In genomic region chr14:91398707-91399106, GRCh38 we compare ENCODE assay signal across 8 cellular contexts. TPM values are rescaled to one million over a fixed set of nuclear protein-coding genes. Genes with fewer than 3 reads are reported as not detected.
DNase-seq lines count a peak whose midpoint lies in the region; ATAC-seq lines count a peak whose summit lies in the region.

No MANE protein-coding gene starts in this region.

- no peaks in the 10 kb centered on the region for H3K27me3 ChIP-seq in CD8-positive, alpha-beta memory T cell (ENCODE audit: insufficient read depth, low read length, poor library complexity, severe bottlenecking)

- H3K27me3 Mint-ChIP-seq in CD8-positive, alpha-beta memory T cell = peaks cover 0 to 1% of the 10 kb centered on the region in 2 donors
- H3K27me3 Mint-ChIP-seq in IgD-negative memory B cell = no peaks in the 10 kb centered on the region
- H3K27me3 Mint-ChIP-seq in activated CD8-positive, alpha-beta T cell treated with anti-CD3 and anti-CD28 coated beads, Interleukin-2, amount 10 ng/mL, durations not matched to agents 7 days and 5 days (ENCODE audit: low read depth) = no peaks in the 10 kb centered on the region
- H3K27me3 Mint-ChIP-seq in natural killer cell treated with Interleukin-12 subunit alpha and Interleukin-12 subunit beta and Interleukin-15 and Interleukin-18, amount 100 ng/mL, for 72 hours = no peaks in the 10 kb centered on the region

- CTCF ChIA-PET in CD8-positive, alpha-beta memory T cell (lab: Charles Lee) = interaction anchor here (0.9 to 13.8 kb wide), 18 partner anchors 7 to 83 kb away, joined by 3 to 211 read pairs (median 8); partner anchors contain the start of gene CCDC88C
- CTCF ChIA-PET in activated CD8-positive, alpha-beta T cell treated with anti-CD3 and anti-CD28 coated beads, Interleukin-2, amount 10 ng/mL, durations not matched to agents 7 days and 5 days (lab: Charles Lee) = interaction anchor here (0.7 to 10.7 kb wide), 15 partner anchors 9 to 75 kb away, joined by 3 to 151 read pairs (median 6); partner anchors contain the start of gene CCDC88C

- peak overlapping the region; percentile 92 to 100 (median 97) for H3K27ac Mint-ChIP-seq in CD8-positive, alpha-beta memory T cell
- H3K27ac Mint-ChIP-seq in IgD-negative memory B cell = peak overlapping the region; percentile 95 to 97 (median 96)
- H3K27ac Mint-ChIP-seq in activated CD8-positive, alpha-beta T cell treated with anti-CD3 and anti-CD28 coated beads, Interleukin-2, amount 10 ng/mL, durations not matched to agents 7 days and 5 days = peak overlapping the region; percentile 93
- H3K27ac Mint-ChIP-seq in natural killer cell treated with Interleukin-12 subunit alpha and Interleukin-12 subunit beta and Interleukin-15 and Interleukin-18, amount 100 ng/mL, for 72 hours = peak overlapping the region; percentile 81 to 99

- no peaks in the 10 kb centered on the region for H3K9me3 ChIP-seq in CD8-positive, alpha-beta memory T cell (ENCODE audit: low read length)

- H3K4me1 Mint-ChIP-seq in CD8-positive, alpha-beta memory T cell = peaks cover 90 to 99% (median 97%) of the 10 kb centered on the region in 3 donors
- peaks cover 60 to 79% (median 73%) of the 10 kb centered on the region in 3 donors for H3K4me1 Mint-ChIP-seq in IgD-negative memory B cell
- peaks cover 94% of the 10 kb centered on the region for H3K4me1 Mint-ChIP-seq in activated CD8-positive, alpha-beta T cell treated with anti-CD3 and anti-CD28 coated beads, Interleukin-2, amount 10 ng/mL, durations not matched to agents 7 days and 5 days (ENCODE audit: low read depth)
- peaks cover 77 to 90% of the 10 kb centered on the region in 2 donors for H3K4me1 Mint-ChIP-seq in natural killer cell treated with Interleukin-12 subunit alpha and Interleukin-12 subunit beta and Interleukin-15 and Interleukin-18, amount 100 ng/mL, for 72 hours (ENCODE audit: low read depth in 2 of 2)

- no peaks in the 10 kb centered on the region for H3K9me3 Mint-ChIP-seq in CD8-positive, alpha-beta memory T cell
- no peaks in the 10 kb centered on the region for H3K9me3 Mint-ChIP-seq in IgD-negative memory B cell
- H3K9me3 Mint-ChIP-seq in activated CD8-positive, alpha-beta T cell treated with anti-CD3 and anti-CD28 coated beads, Interleukin-2, amount 10 ng/mL, durations not matched to agents 7 days and 5 days (ENCODE audit: insufficient read depth) = no peaks in the 10 kb centered on the region
- H3K9me3 Mint-ChIP-seq in natural killer cell treated with Interleukin-12 subunit alpha and Interleukin-12 subunit beta and Interleukin-15 and Interleukin-18, amount 100 ng/mL, for 72 hours = no peaks in the 10 kb centered on the region

- H3K36me3 Mint-ChIP-seq in CD8-positive, alpha-beta memory T cell = peaks cover 0 to 40% (median 8%) of the 10 kb centered on the region in 3 donors
- no peaks in the 10 kb centered on the region for H3K36me3 Mint-ChIP-seq in IgD-negative memory B cell
- peaks cover 69% of the 10 kb centered on the region for H3K36me3 Mint-ChIP-seq in activated CD8-positive, alpha-beta T cell treated with anti-CD3 and anti-CD28 coated beads, Interleukin-2, amount 10 ng/mL, durations not matched to agents 7 days and 5 days (ENCODE audit: low read depth)
- H3K36me3 Mint-ChIP-seq in natural killer cell treated with Interleukin-12 subunit alpha and Interleukin-12 subunit beta and Interleukin-15 and Interleukin-18, amount 100 ng/mL, for 72 hours = no peaks in the 10 kb centered on the region

- peak in 1 of 5 donors; percentile 50 for DNase-seq in CD8-positive, alpha-beta memory T cell
- no peak for DNase-seq in activated CD8-positive, alpha-beta T cell treated with anti-CD3 and anti-CD28 coated beads, Interleukin-2, amount 10 ng/mL, durations not matched to agents 7 days and 5 days
- DNase-seq in natural killer cell treated with Interleukin-12 subunit alpha and Interleukin-12 subunit beta and Interleukin-15 and Interleukin-18, amount 100 ng/mL, for 72 hours (ENCODE audit: low spot score) = no peak
- DNase-seq in left colon (no peak), NOMO-1 (lab: John Stamatoyannopoulos, UW; ENCODE audit: unreplicated experiment in 2 of 2) (no peak)

- no peak for ATAC-seq in activated CD8-positive, alpha-beta T cell treated with anti-CD3 and anti-CD28 coated beads, Interleukin-2, amount 10 ng/mL, durations not matched to agents 7 days and 5 days
- no peak for ATAC-seq in natural killer cell treated with Interleukin-12 subunit alpha and Interleukin-12 subunit beta and Interleukin-15 and Interleukin-18, amount 100 ng/mL, for 72 hours
- ATAC-seq in left colon = no peak
- no peak for ATAC-seq in GM18868 (IDR thresholded peaks at IDR 0.05; ENCODE audit: unreplicated experiment)
- ATAC-seq in HG03045 (IDR thresholded peaks at IDR 0.05; ENCODE audit: unreplicated experiment) = no peak

- H3K36me3 ChIP-seq in CD8-positive, alpha-beta memory T cell (ENCODE audit: insufficient read depth, low read length) = no peaks in the 10 kb centered on the region

- peak overlapping the region; percentile 97 to 100 (median 99) for H3K4me3 Mint-ChIP-seq in CD8-positive, alpha-beta memory T cell
- H3K4me3 Mint-ChIP-seq in IgD-negative memory B cell = peak overlapping the region; percentile 90 to 99 (median 96)
- H3K4me3 Mint-ChIP-seq in activated CD8-positive, alpha-beta T cell treated with anti-CD3 and anti-CD28 coated beads, Interleukin-2, amount 10 ng/mL, durations not matched to agents 7 days and 5 days = peak overlapping the region; percentile 100
- H3K4me3 Mint-ChIP-seq in natural killer cell treated with Interleukin-12 subunit alpha and Interleukin-12 subunit beta and Interleukin-15 and Interleukin-18, amount 100 ng/mL, for 72 hours = peak overlapping the region; percentile 76

- H3K4me1 ChIP-seq in CD8-positive, alpha-beta memory T cell (ENCODE audit: insufficient read depth, low read length) = peaks cover 95% of the 10 kb centered on the region

- intact Hi-C loops in left colon (cut with DNase I, micrococcal nuclease) = no loop called here

- no peak overlapping the region for H3K27ac ChIP-seq in CD8-positive, alpha-beta memory T cell (ENCODE audit: low read depth, low read length)

- POLR2A ChIA-PET in CD8-positive, alpha-beta memory T cell (lab: Charles Lee) = interaction anchor here (0.6 to 3.8 kb wide), 13 partner anchors 10 to 81 kb away, joined by 3 to 52 read pairs (median 5); no protein-coding TSS in a partner anchor
- POLR2A ChIA-PET in activated CD8-positive, alpha-beta T cell treated with anti-CD3 and anti-CD28 coated beads, Interleukin-2, amount 10 ng/mL, durations not matched to agents 7 days and 5 days (lab: Charles Lee) = interaction anchor here (0.6 to 4.9 kb wide), 15 partner anchors 11 to 285 kb away, joined by 3 to 38 read pairs (median 6); partner anchors contain the start of genes CCDC88C and DGLUCY

- H3K4me3 ChIP-seq in CD8-positive, alpha-beta memory T cell (ENCODE audit: low read length) = peak overlapping the region; percentile 76

RNA-seq across cellular contexts. Expression of gene CCDC88C, which starts 18.9 kb away (rescaled TPM):
- total RNA-seq in CD8-positive, alpha-beta memory T cell = 10 to 100 TPM; 71.7 to 74.1 TPM
- polyA plus RNA-seq in CD8-positive, alpha-beta memory T cell = 42.3 TPM
- 30.5 TPM for polyA plus RNA-seq in IgD-negative memory B cell
- 100 to 1,000 TPM; 147 to 153 TPM for total RNA-seq in activated CD8-positive, alpha-beta T cell treated with anti-CD3 and anti-CD28 coated beads, Interleukin-2, amount 10 ng/mL, durations not matched to agents 7 days and 5 days
- total RNA-seq in natural killer cell treated with Interleukin-12 subunit alpha and Interleukin-12 subunit beta and Interleukin-15 and Interleukin-18, amount 100 ng/mL, for 72 hours = 100 to 1,000 TPM; 103 to 175 TPM
- 10 to 100 TPM; 52.4 to 65.8 TPM for total RNA-seq in left colon
